ENCODE assay signal across 8 cellular contexts in genomic region chr17:1714488-1714979, GRCh38. TPM values are rescaled to one million over a fixed set of nuclear protein-coding genes. Genes with fewer than 3 reads are reported as not detected.
DNase-seq lines count a peak whose midpoint lies in the region; ATAC-seq and TF ChIP-seq lines count a peak whose summit lies in the region.

No MANE protein-coding gene starts in this region.

- ATAC-seq in activated T-cell treated with anti-CD3 and anti-CD28 coated beads, Interleukin-2, amount 50 U/mL, for 4 hours, result no peak
- ATAC-seq in GM19023 (IDR thresholded peaks at IDR 0.05; ENCODE audit: unreplicated experiment), result no peak

- DNase-seq in activated T-cell treated with anti-CD3 and anti-CD28 coated beads, Interleukin-2, amount 50 U/mL, for 4 hours, result no peak
- DNase-seq in activated T-cell treated with anti-CD3 and anti-CD28 coated beads, Interleukin-2, amount 50 U/mL, for 1 hour, result no peak
- DNase-seq in NOMO-1 treated with DMSO at 0.1 percent for 48 hours (lab: John Stamatoyannopoulos, UW; ENCODE audit: unreplicated experiment) (peak; percentile 18), MCF 10A (ENCODE audit: unreplicated experiment) (peak; percentile 97), putamen (ENCODE audit: low spot score) (peak; percentile 78), SKM-1 treated with dmso at 0.1 percent for 144 hours (lab: John Stamatoyannopoulos, UW; ENCODE audit: unreplicated experiment) (no peak)

- peak overlapping the region; percentile 84 for H3K4me3 ChIP-seq in iPS-15b (ENCODE audit: low read depth, low read length)

- no peak for TF ChIP-seq CTCF in MCF 10A (IDR thresholded peaks at IDR 0.05; ENCODE audit: unreplicated experiment)

- H3K36me3 ChIP-seq in iPS-15b (ENCODE audit: control insufficient read depth, insufficient read depth, low read length), result peaks cover 16% of the 10 kb centered on the region

- CTCF ChIA-PET in MCF 10A (lab: Yijun Ruan, JAX), result interaction anchor here (0.5 to 2.5 kb wide), 13 partner anchors 8 to 750 kb away, joined by 3 to 15 read pairs (median 3); partner anchors contain the start of gene RILP

- POLR2A ChIA-PET in MCF 10A (lab: Yijun Ruan, JAX), result interaction anchor here (0.5 to 5.6 kb wide), 20 partner anchors 10 to 311 kb away, joined by 3 to 112 read pairs (median 6); partner anchors contain the start of genes PRPF8, RILP, RPA1 and RTN4RL1

- peaks cover 31% of the 10 kb centered on the region for H3K4me1 Mint-ChIP-seq in activated T-cell treated with anti-CD3 and anti-CD28 coated beads, Interleukin-2, amount 50 U/mL, for 4 hours (ENCODE audit: low read depth)
- H3K4me1 Mint-ChIP-seq in MCF 10A (ENCODE audit: insufficient read depth, unreplicated experiment), result peaks cover 26% of the 10 kb centered on the region

- peak overlapping the region; percentile 59 for H3K27ac Mint-ChIP-seq in MCF 10A (ENCODE audit: low read depth, unreplicated experiment)

- H3K27me3 Mint-ChIP-seq in activated T-cell treated with anti-CD3 and anti-CD28 coated beads, Interleukin-2, amount 50 U/mL, for 4 hours (ENCODE audit: low read depth), result no peaks in the 10 kb centered on the region
- no peaks in the 10 kb centered on the region for H3K27me3 Mint-ChIP-seq in MCF 10A (ENCODE audit: insufficient read depth, unreplicated experiment)

- peaks cover 8% of the 10 kb centered on the region for H3K4me1 ChIP-seq in iPS-15b (ENCODE audit: control insufficient read depth, insufficient read depth, low read length)

- intact Hi-C loops in MCF 10A (cut with micrococcal nuclease), result loop anchor here (1.0 to 10.0 kb wide), 2 partner anchors 30 to 140 kb away; partner anchors contain the start of gene PRPF8

- peak overlapping the region; percentile 54 for H3K9ac ChIP-seq in iPS-15b (ENCODE audit: low read depth, low read length)

- BruUV-seq in MCF 10A (replicated peaks; lab: Mats Ljungman, UMichigan), result no TSS peak

- H3K9me3 ChIP-seq in iPS-15b (ENCODE audit: control insufficient read depth, insufficient read depth, low read length), result no peaks in the 10 kb centered on the region

- peaks cover 5% of the 10 kb centered on the region for H3K36me3 Mint-ChIP-seq in activated T-cell treated with anti-CD3 and anti-CD28 coated beads, Interleukin-2, amount 50 U/mL, for 4 hours (ENCODE audit: insufficient read depth)
- H3K36me3 Mint-ChIP-seq in MCF 10A (ENCODE audit: insufficient read depth, unreplicated experiment), result peaks cover 27% of the 10 kb centered on the region

- no peaks in the 10 kb centered on the region for H3K27me3 ChIP-seq in iPS-15b (ENCODE audit: control insufficient read depth, insufficient read depth, low read length)

- H3K9me3 Mint-ChIP-seq in activated T-cell treated with anti-CD3 and anti-CD28 coated beads, Interleukin-2, amount 50 U/mL, for 4 hours, result no peaks in the 10 kb centered on the region
- H3K9me3 Mint-ChIP-seq in MCF 10A (ENCODE audit: unreplicated experiment), result no peaks in the 10 kb centered on the region

- peak overlapping the region; percentile 76 for H3K4me3 Mint-ChIP-seq in activated T-cell treated with anti-CD3 and anti-CD28 coated beads, Interleukin-2, amount 50 U/mL, for 4 hours
- peak overlapping the region; percentile 87 for H3K4me3 Mint-ChIP-seq in MCF 10A (ENCODE audit: unreplicated experiment)

RNA-seq across cellular contexts. Expression of gene TLCD2, which starts 4.4 kb away (rescaled TPM):
- under 1 TPM; 0.08 to 0.19 (median 0.13) TPM for total RNA-seq in activated T-cell treated with anti-CD3 and anti-CD28 coated beads, Interleukin-2, amount 50 U/mL, for 4 hours
- 2.5 and 4.0 TPM in 2 replicates for total RNA-seq in MCF 10A (2022)

RNA-seq across cellular contexts. Expression of gene WDR81, which starts 10.0 kb away (rescaled TPM):
- total RNA-seq in activated T-cell treated with anti-CD3 and anti-CD28 coated beads, Interleukin-2, amount 50 U/mL, for 4 hours, result 10 to 100 TPM; 21.1 to 24.0 (median 21.5) TPM
- total RNA-seq in MCF 10A (2022), result 17.4 and 19.4 TPM in 2 replicates

RNA-seq across cellular contexts. Expression of gene SERPINF2, which starts 28.1 kb away (rescaled TPM):
- under 1 TPM; 0.45 to 0.60 (median 0.56) TPM for total RNA-seq in activated T-cell treated with anti-CD3 and anti-CD28 coated beads, Interleukin-2, amount 50 U/mL, for 4 hours
- 0.56 and 0.66 TPM in 2 replicates for total RNA-seq in MCF 10A (2022)

RNA-seq across cellular contexts. Expression of gene PRPF8, which starts 29.9 kb away (rescaled TPM):
- total RNA-seq in activated T-cell treated with anti-CD3 and anti-CD28 coated beads, Interleukin-2, amount 50 U/mL, for 4 hours, result 100 to 1,000 TPM; 506 to 585 (median 522) TPM
- 239 and 261 TPM in 2 replicates for total RNA-seq in MCF 10A (2022)

RNA-seq across cellular contexts. Expression of gene SERPINF1, which starts 47.3 kb away (rescaled TPM):
- 1 to 10 TPM; 1.1 to 1.3 (median 1.3) TPM for total RNA-seq in activated T-cell treated with anti-CD3 and anti-CD28 coated beads, Interleukin-2, amount 50 U/mL, for 4 hours
- 1.8 TPM in 1 of 2 replicates, not detected in the other for total RNA-seq in MCF 10A (2022)

Comparison
In these comparisons a context has a peak if more than half of its experiments do, and no peak if none do; other contexts are left out.
1. DNase-seq: peak in NOMO-1 treated with DMSO at 0.1 percent for 48 hours (single experiment), MCF 10A (single experiment) and putamen (single experiment); none in activated T-cell treated with anti-CD3 and anti-CD28 coated beads, Interleukin-2, amount 50 U/mL, for 4 hours (single experiment), activated T-cell treated with anti-CD3 and anti-CD28 coated beads, Interleukin-2, amount 50 U/mL, for 1 hour (single experiment) and SKM-1 treated with dmso at 0.1 percent for 144 hours (single experiment).